ENCODE assay signal across 17 cellular contexts in the genomic region with DNA sequence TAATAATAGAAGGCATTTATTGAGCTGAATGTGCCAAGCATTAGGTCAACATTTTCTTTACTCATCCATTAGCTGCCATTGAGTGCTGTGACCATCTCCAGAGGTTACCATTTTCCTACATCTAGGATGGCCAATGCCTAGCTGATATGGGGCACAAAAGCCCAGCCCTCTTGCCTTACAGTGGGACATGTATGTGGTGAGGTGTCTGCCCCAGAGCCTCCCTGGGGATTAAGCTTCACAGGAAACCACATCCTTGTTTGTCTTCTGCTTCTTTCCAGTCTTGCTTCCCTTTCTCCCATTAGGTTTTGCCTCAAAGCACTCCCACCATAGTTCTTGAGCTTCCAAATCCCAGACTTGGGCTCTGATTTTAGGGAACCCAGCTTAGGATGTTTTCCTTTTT.
"Had no signal": no experiment of that assay in that cellular context is flagged by ENCODE, and none has a peak within 500 bp of the region (broad histone marks: within the 10 kb centered on the region; RNA-seq: fewer than 3 reads in every experiment).

No MANE protein-coding gene starts in this region.

- DNase-seq: effector memory CD4-positive, alpha-beta T cell; heart right ventricle; left ventricle myocardium superior; mesenchymal stem cell; midbrain; nucleus accumbens; ovary; sigmoid colon; small intestine; stimulated activated CD4-positive, alpha-beta T cell treated with anti-CD3 and anti-CD28 coated beads, Interleukin-12 subunit alpha, Interleukin-12 subunit beta, amount 100 ng/mL, for 4 hours; stimulated activated naive CD4-positive, alpha-beta T cell treated with Interleukin-2 at 50 U/mL for 16 hours; trophoblast cell had no signal

- H3K27ac ChIP-seq: heart right ventricle, neural progenitor cell, ovary, right atrium auricular region, sigmoid colon had no signal

- H3K4me1 ChIP-seq: heart right ventricle, right atrium auricular region, sigmoid colon had no signal

- H3K36me3 ChIP-seq: heart right ventricle, neural progenitor cell, ovary, right atrium auricular region, sigmoid colon had no signal

- H3K9me3 ChIP-seq: heart right ventricle, ovary, right atrium auricular region, sigmoid colon had no signal

- ATAC-seq: esophagus mucosa; heart right ventricle; left ventricle myocardium superior; natural killer cell treated with Interleukin-12 subunit alpha and Interleukin-12 subunit beta and Interleukin-15 and Interleukin-18, amount 100 ng/mL, for 72 hours had no signal

- H3K4me3 ChIP-seq: heart right ventricle, lung, neural progenitor cell, ovary, right atrium auricular region, sigmoid colon had no signal

- H3K27me3 ChIP-seq: neural progenitor cell, ovary, right atrium auricular region had no signal
